Comparison of ENCODE assay signal across 20 cellular contexts in the genomic region with DNA sequence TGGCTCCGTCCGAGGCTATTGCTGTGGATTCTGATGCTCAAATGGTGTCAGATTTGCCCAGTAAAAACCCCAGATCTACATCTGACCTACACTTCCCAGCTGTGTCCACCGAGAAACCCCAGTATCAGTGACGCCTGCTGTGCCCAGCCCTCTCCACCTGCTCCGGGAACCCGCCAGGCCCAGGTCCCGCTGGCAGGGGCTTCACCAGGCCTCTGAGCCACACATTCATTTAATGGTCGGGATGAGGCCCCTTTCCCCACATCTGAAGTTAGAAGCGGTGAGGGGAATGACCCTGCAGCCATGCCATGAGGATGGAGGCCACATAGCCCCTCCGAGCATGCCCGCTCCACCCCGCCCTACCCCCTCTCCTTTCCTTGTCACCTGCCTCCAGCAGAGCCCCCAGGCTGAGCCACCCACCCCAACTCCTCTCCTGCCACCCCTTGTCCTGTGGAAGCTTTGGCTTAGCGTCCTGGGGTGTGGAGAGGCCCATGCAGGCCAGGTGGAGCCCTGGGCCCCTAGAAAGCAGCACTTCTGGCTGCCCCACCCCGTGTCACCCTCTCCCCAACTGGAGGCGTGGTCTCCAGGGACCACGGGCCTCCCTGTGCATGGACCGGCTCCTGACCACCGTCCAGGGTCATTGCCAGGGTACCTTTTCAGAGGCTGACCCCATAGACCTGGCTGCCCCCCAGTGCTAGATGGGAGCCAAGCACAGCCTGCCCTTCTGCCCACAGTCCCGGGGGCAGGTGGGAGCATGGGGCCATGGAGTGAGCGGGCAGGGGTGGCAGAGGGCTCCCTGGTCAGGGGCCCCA. TPM values are rescaled to one million over a fixed set of nuclear protein-coding genes. Genes with fewer than 3 reads are reported as not detected.
"Had no signal": no experiment of that assay in that cellular context is flagged by ENCODE, and none has a peak within 500 bp of the region (broad histone marks: within the 10 kb centered on the region; RNA-seq: fewer than 3 reads in every experiment).

No MANE protein-coding gene starts in this region.

- H3K4me3 ChIP-seq: colonic mucosa, esophagus squamous epithelium, hepatocyte, right atrium auricular region, skin epidermis, suprapubic skin, upper lobe of left lung had no signal

- H3K9ac ChIP-seq: SK-N-SH had no signal

- H3K4me1 ChIP-seq: right atrium auricular region, suprapubic skin had no signal

- ATAC-seq: activated naive CD4-positive, alpha-beta T cell treated with anti-CD3 and anti-CD28 coated beads, Interleukin-2, amount 50 U/mL, for 72 hours; T-cell had no signal

- DNase-seq: activated CD4-positive, alpha-beta T cell treated with anti-CD3 and anti-CD28 coated beads, Interleukin-2, amount 50 U/mL, for 48 hours; activated effector memory CD4-positive, alpha-beta T cell treated with Interleukin-2 at 50 U/mL for 16 hours; central memory CD4-positive, alpha-beta T cell; colonic mucosa; esophagus squamous epithelium; nucleus accumbens; SK-N-SH; stimulated activated CD4-positive, alpha-beta T cell treated with anti-CD3 and anti-CD28 coated beads, Interleukin-15, amount 100 ng/mL, for 24 hours; stimulated activated CD4-positive, alpha-beta T cell treated with anti-CD3 and anti-CD28 coated beads, Interleukin-4, amount 100 ng/mL, for 1 hour; stimulated activated naive CD4-positive, alpha-beta T cell treated with Interleukin-2 at 50 U/mL for 16 hours had no signal

- H3K4me3 Mint-ChIP-seq: brain, T-cell had no signal

- H3K4me2 ChIP-seq: hepatocyte, SK-N-SH had no signal

- H3K27ac ChIP-seq: colonic mucosa, esophagus squamous epithelium, hepatocyte, right atrium auricular region, skin epidermis, suprapubic skin, upper lobe of left lung, VCaP had no signal

- H3K27me3 Mint-ChIP-seq: T-cell had no signal

- H3K9me3 ChIP-seq: colonic mucosa, esophagus squamous epithelium, right atrium auricular region, SK-N-SH, suprapubic skin, upper lobe of left lung had no signal

- H3K36me3 Mint-ChIP-seq: activated naive CD4-positive, alpha-beta T cell treated with anti-CD3 and anti-CD28 coated beads, Interleukin-2, amount 50 U/mL, for 72 hours; brain had no signal

- H3K9me3 Mint-ChIP-seq: activated naive CD4-positive, alpha-beta T cell treated with anti-CD3 and anti-CD28 coated beads, Interleukin-2, amount 50 U/mL, for 72 hours; brain; T-cell had no signal

- H3K27me3 ChIP-seq: colonic mucosa, hepatocyte, right atrium auricular region, upper lobe of left lung had no signal

- H3K27ac Mint-ChIP-seq: T-cell had no signal

- H2AFZ ChIP-seq: hepatocyte had no signal

- H3K79me2 ChIP-seq: hepatocyte had no signal

RNA-seq across cellular contexts. Expression of a gene that starts 34.1 kb away (rescaled TPM):
- total RNA-seq: glomerular endothelial cell, hepatocyte, right atrium auricular region, T-cell had no signal
